In genomic region chr2:41610501-41611242, GRCh38 we compare ENCODE assay signal across 15 cellular contexts.
A peak's percentile ranks its signal among the peaks of the same experiment; 100 is the strongest.
DNase-seq lines count a peak whose midpoint lies in the region; ATAC-seq and TF ChIP-seq lines count a peak whose summit lies in the region.
"Had no signal": no experiment of that assay in that cellular context is flagged by ENCODE, and none has a peak within 500 bp of the region (broad histone marks: within the 10 kb centered on the region; RNA-seq: fewer than 3 reads in every experiment).

No MANE protein-coding gene starts in this region.

- DNase-seq in astrocyte of the spinal cord (ENCODE audit: low read depth, low spot score): peak; percentile 77
- DNase-seq in hepatocyte (ENCODE audit: low spot score): peak; percentile 4
- DNase-seq in stromal cell of bone marrow (ENCODE audit: low read depth): peak; percentile 94
- DNase-seq in activated CD8-positive, alpha-beta memory T cell treated with anti-CD3 and anti-CD28 coated beads for 24 hours: no peak
- DNase-seq in activated naive CD8-positive, alpha-beta T cell treated with anti-CD3 and anti-CD28 coated beads, Interleukin-2, amount 50 U/mL, for 24 hours: no peak
- no peak for DNase-seq in RKO (ENCODE audit: low spot score)
- DNase-seq: activated CD4-positive, alpha-beta T cell treated with anti-CD3 and anti-CD28 coated beads for 48 hours; activated naive CD4-positive, alpha-beta T cell treated with anti-CD3 and anti-CD28 coated beads for 36 hours; DMS153; islet precursor cell; occipital lobe had no signal

- no peaks in the 10 kb centered on the region for H3K4me1 Mint-ChIP-seq in activated naive CD8-positive, alpha-beta T cell treated with anti-CD3 and anti-CD28 coated beads, Interleukin-2, amount 50 U/mL, for 24 hours

- no peaks in the 10 kb centered on the region for H4K20me1 ChIP-seq in hepatocyte (ENCODE audit: insufficient read depth, poor library complexity, severe bottlenecking)

- no peak overlapping the region for H2AFZ ChIP-seq in hepatocyte

- H3K9me3 Mint-ChIP-seq in activated naive CD8-positive, alpha-beta T cell treated with anti-CD3 and anti-CD28 coated beads, Interleukin-2, amount 50 U/mL, for 24 hours: no peaks in the 10 kb centered on the region
- H3K9me3 Mint-ChIP-seq: activated naive CD4-positive, alpha-beta T cell treated with anti-CD3 and anti-CD28 coated beads for 36 hours had no signal

- 43% methylated on average over 6 of the region's 6 CpGs for WGBS in hepatocyte (ENCODE audit: low lambda C conversion rate, missing lambda C conversion rate)

- in situ Hi-C loops in astrocyte of the spinal cord (cut with HindIII; ENCODE audit: low sequenced_read_pairs): no loop called here

- no peaks in the 10 kb centered on the region for H3K9me3 ChIP-seq in hepatocyte (ENCODE audit: low read depth)

- peak overlapping the region; percentile 46 for H3K4me2 ChIP-seq in hepatocyte
- H3K4me2 ChIP-seq: KMS-11 had no signal

- no peaks in the 10 kb centered on the region for H3K79me2 ChIP-seq in hepatocyte

- no peak overlapping the region for H3K27ac Mint-ChIP-seq in activated naive CD8-positive, alpha-beta T cell treated with anti-CD3 and anti-CD28 coated beads, Interleukin-2, amount 50 U/mL, for 24 hours
- H3K27ac Mint-ChIP-seq: activated naive CD4-positive, alpha-beta T cell treated with anti-CD3 and anti-CD28 coated beads for 36 hours had no signal

- H3K4me1 ChIP-seq in hepatocyte (ENCODE audit: insufficient read depth): no peaks in the 10 kb centered on the region

- H3K36me3 ChIP-seq in hepatocyte (replicated peaks; ENCODE audit: insufficient read depth, low read depth): no peaks in the 10 kb centered on the region

- no peaks in the 10 kb centered on the region for H3K9me2 ChIP-seq in hepatocyte (replicated peaks; ENCODE audit: insufficient read depth)

- no peak overlapping the region for H3K4me3 Mint-ChIP-seq in activated naive CD8-positive, alpha-beta T cell treated with anti-CD3 and anti-CD28 coated beads, Interleukin-2, amount 50 U/mL, for 24 hours
- H3K4me3 Mint-ChIP-seq: activated naive CD4-positive, alpha-beta T cell treated with anti-CD3 and anti-CD28 coated beads for 36 hours had no signal

- H3K27ac ChIP-seq in hepatocyte: peak overlapping the region; percentile 5
- H3K27ac ChIP-seq: KMS-11, SK-N-MC had no signal

- H3K27me3 Mint-ChIP-seq in activated naive CD8-positive, alpha-beta T cell treated with anti-CD3 and anti-CD28 coated beads, Interleukin-2, amount 50 U/mL, for 24 hours: no peaks in the 10 kb centered on the region

- no peaks in the 10 kb centered on the region for H3K36me3 Mint-ChIP-seq in activated naive CD8-positive, alpha-beta T cell treated with anti-CD3 and anti-CD28 coated beads, Interleukin-2, amount 50 U/mL, for 24 hours (ENCODE audit: low read depth)

- H3K4me3 ChIP-seq in astrocyte of the spinal cord (ENCODE audit: low read depth, low read length): no peak overlapping the region
- H3K4me3 ChIP-seq in hepatocyte: no peak overlapping the region
- H3K4me3 ChIP-seq: SK-N-MC had no signal

- ATAC-seq in GM19351 (IDR thresholded peaks at IDR 0.05; ENCODE audit: unreplicated experiment): peak; percentile 64
- no peak for ATAC-seq in GM21786 (IDR thresholded peaks at IDR 0.05; ENCODE audit: unreplicated experiment)
- no peak for ATAC-seq in activated naive CD8-positive, alpha-beta T cell treated with anti-CD3 and anti-CD28 coated beads, Interleukin-2, amount 50 U/mL, for 24 hours

- TF ChIP-seq CTCF in astrocyte of the spinal cord (IDR thresholded peaks at IDR 0.05; ENCODE audit: low read depth, low read length): no peak
- TF ChIP-seq CTCF in hepatocyte (IDR thresholded peaks at IDR 0.05; ENCODE audit: poor library complexity): no peak

- H3K27me3 ChIP-seq in hepatocyte: no peaks in the 10 kb centered on the region

Comparison
In these comparisons a context has a peak if more than half of its experiments do, and no peak if none do; other contexts are left out.
1. DNase-seq: peak in astrocyte of the spinal cord (single experiment), hepatocyte (single experiment) and stromal cell of bone marrow (single experiment); none in activated CD8-positive, alpha-beta memory T cell treated with anti-CD3 and anti-CD28 coated beads for 24 hours (single experiment), activated naive CD8-positive, alpha-beta T cell treated with anti-CD3 and anti-CD28 coated beads, Interleukin-2, amount 50 U/mL, for 24 hours (single experiment) and RKO (single experiment).